Comparison of ENCODE assay signal across 8 cellular contexts in genomic region chr11:44095506-44096359, GRCh38. TPM values are rescaled to one million over a fixed set of nuclear protein-coding genes. Genes with fewer than 3 reads are reported as not detected.
DNase-seq lines count a peak whose midpoint lies in the region; TF ChIP-seq lines count a peak whose summit lies in the region.

EXT2 (plus strand) TSS chr11:44095678; CDS start chr11:44107713, 12,035 bp downstream.

- H3K36me3 Mint-ChIP-seq in Caco-2 (ENCODE audit: insufficient read depth, unreplicated experiment): no peaks in the 10 kb centered on the region
- peaks cover 9% of the 10 kb centered on the region for H3K36me3 Mint-ChIP-seq in endodermal cell (ENCODE audit: low read depth)

- H3K27ac ChIP-seq in endodermal cell (ENCODE audit: low read depth, low read length): no peak within 1 kb of the TSS
- H3K27ac ChIP-seq in mesodermal cell (ENCODE audit: low read depth, low read length, severe bottlenecking): no peak within 1 kb of the TSS

- WGBS in endodermal cell (ENCODE audit: insufficient coverage in 1 of 2, insufficient read length in 1 of 2), 2 experiments: 1% methylated on average over 19 to 83 of the region's 83 CpGs
- WGBS in mesodermal cell (ENCODE audit: insufficient coverage in 2 of 2), 2 experiments: 0 to 1% methylated on average over 65 to 70 of the region's 83 CpGs

- H3K27me3 Mint-ChIP-seq in Caco-2 (ENCODE audit: insufficient read depth, unreplicated experiment): peaks cover 3% of the 10 kb centered on the region
- no peaks in the 10 kb centered on the region for H3K27me3 Mint-ChIP-seq in endodermal cell (ENCODE audit: insufficient read depth)

- TF ChIP-seq CTCF in Caco-2 (IDR thresholded peaks at IDR 0.05; ENCODE audit: insufficient read depth in 1 of 2, low read depth in 1 of 2, low read length in 1 of 2, severe bottlenecking in 1 of 2, unreplicated experiment in 1 of 2) (peak; percentile 76 to 97), GM20000 (IDR thresholded peaks at IDR 0.05; ENCODE audit: extremely low read depth, missing control alignments) (peak; percentile 93), endodermal cell (conservative IDR thresholded peaks at IDR 0.05) (peak; percentile 92)

- CTCF ChIA-PET in Caco-2 (lab: Charles Lee): interaction anchor here (0.9 to 2.7 kb wide), 5 partner anchors 9 to 444 kb away, joined by 3 to 34 read pairs (median 6); no protein-coding TSS in a partner anchor

- H3K27ac Mint-ChIP-seq in Caco-2 (ENCODE audit: unreplicated experiment) (peak within 1 kb of the TSS; percentile 83), endodermal cell (no peak within 1 kb of the TSS)

- H3K9me3 ChIP-seq in Caco-2 (no peaks in the 10 kb centered on the region), endodermal cell (ENCODE audit: control insufficient read depth, low read length) (no peaks in the 10 kb centered on the region), mesodermal cell (ENCODE audit: control insufficient read depth, low read length) (no peaks in the 10 kb centered on the region)

- peak within 1 kb of the TSS; percentile 95 for H3K4me3 ChIP-seq in Caco-2 (ENCODE audit: low read depth, low read length)
- H3K4me3 ChIP-seq in endodermal cell (ENCODE audit: low read length): peak within 1 kb of the TSS; percentile 86
- peak within 1 kb of the TSS; percentile 74 for H3K4me3 ChIP-seq in mesodermal cell (ENCODE audit: extremely low read depth, insufficient read depth, low read length, poor library complexity, severe bottlenecking)

- H3K4me1 ChIP-seq in Caco-2 (peaks cover 6% of the 10 kb centered on the region; the same call in 1 of the 2 replicates), endodermal cell (ENCODE audit: control insufficient read depth, insufficient read depth, low read length) (no peaks in the 10 kb centered on the region), mesodermal cell (ENCODE audit: control insufficient read depth, insufficient read depth, low read length, poor library complexity, severe bottlenecking) (no peaks in the 10 kb centered on the region)

- DNase-seq in Caco-2 (peak; percentile 84 to 92), GM20000 (ENCODE audit: low spot score) (peak; percentile 96), HT-29 (ENCODE audit: low spot score) (peak; percentile 89), NOMO-1 (lab: John Stamatoyannopoulos, UW; ENCODE audit: unreplicated experiment in 2 of 2) (peak; percentile 65 to 69), endodermal cell (peak; percentile 96)
- peak; percentile 65 to 78 (median 74) for DNase-seq in activated CD8-positive, alpha-beta memory T cell treated with anti-CD3 and anti-CD28 coated beads for 48 hours (ENCODE audit: low read depth in 2 of 3, low spot score in 2 of 3)
- DNase-seq in stimulated activated CD8-positive, alpha-beta memory T cell treated with anti-CD3 and anti-CD28 coated beads, Interleukin-15, amount 100 ng/mL, for 24 hours (ENCODE audit: low read depth): peak; percentile 84

- POLR2A ChIA-PET in Caco-2 (lab: Charles Lee): no interaction called here

- no peak within 1 kb of the TSS for H3K9ac ChIP-seq in endodermal cell (ENCODE audit: extremely low read depth, low read length, poor library complexity, severe bottlenecking)

- H3K27me3 ChIP-seq in Caco-2 (replicated peaks; ENCODE audit: control insufficient read depth, insufficient read depth, low read length) (no peaks in the 10 kb centered on the region), endodermal cell (ENCODE audit: control insufficient read depth, insufficient read depth, low read length, poor library complexity, severe bottlenecking) (no peaks in the 10 kb centered on the region)

- intact Hi-C loops in Caco-2 (cut with micrococcal nuclease; ENCODE audit: unreplicated experiment): loop anchor here (1.0 to 2.0 kb wide), 3 partner anchors 29 to 521 kb away; partner anchors contain the start of gene ACCS

- peaks cover 18% of the 10 kb centered on the region for H3K4me1 Mint-ChIP-seq in Caco-2 (ENCODE audit: low read depth, unreplicated experiment)
- peaks cover 5% of the 10 kb centered on the region for H3K4me1 Mint-ChIP-seq in endodermal cell

- H3K9me3 Mint-ChIP-seq in Caco-2 (ENCODE audit: unreplicated experiment): no peaks in the 10 kb centered on the region
- H3K9me3 Mint-ChIP-seq in endodermal cell: no peaks in the 10 kb centered on the region

- H3K36me3 ChIP-seq in Caco-2 (ENCODE audit: control insufficient read depth, insufficient read depth, low read length): peaks cover 1% of the 10 kb centered on the region; the same call in 1 of the 2 replicates
- no peaks in the 10 kb centered on the region for H3K36me3 ChIP-seq in endodermal cell (ENCODE audit: control insufficient read depth, insufficient read depth, low read length)
- H3K36me3 ChIP-seq in mesodermal cell (ENCODE audit: control insufficient read depth, insufficient read depth, low read length): peaks cover 11% of the 10 kb centered on the region

- H3K4me3 Mint-ChIP-seq in Caco-2 (ENCODE audit: unreplicated experiment) (peak within 1 kb of the TSS; percentile 94), endodermal cell (peak within 1 kb of the TSS; percentile 76)

- no TSS peak for BruUV-seq in Caco-2 (replicated peaks; lab: Mats Ljungman, UMichigan)

RNA-seq across cellular contexts. Expression of gene EXT2, which starts in this region (rescaled TPM):
- total RNA-seq in Caco-2 (2022) (71.5 and 83.3 TPM in 2 replicates), endodermal cell (10 to 100 TPM; 47.7 to 60.3 TPM)
- 61.5 and 66.2 TPM in 2 replicates for total RNA-seq in HT-29 (2014; rRNA removed; shearing (Covaris generic))
- 55.8 TPM for polyA plus RNA-seq in endodermal cell (2013, experiment 1 of 2)
- polyA plus RNA-seq in endodermal cell (2013, experiment 2 of 2): 54.9 TPM
- polyA plus RNA-seq in mesodermal cell (2013, experiment 1 of 2): 92.5 TPM
- 77.0 TPM for polyA plus RNA-seq in mesodermal cell (2013, experiment 2 of 2)
